9 cellular contexts compared by ENCODE assay signal in genomic region chr14:102220031-102220430, GRCh38.
DNase-seq lines count a peak whose midpoint lies in the region; ATAC-seq lines count a peak whose summit lies in the region.
"Had no signal": no experiment of that assay in that cellular context is flagged by ENCODE, and none has a peak within 500 bp of the region (broad histone marks: within the 10 kb centered on the region; RNA-seq: fewer than 3 reads in every experiment).

No MANE protein-coding gene starts in this region.

- ATAC-seq in activated CD4-positive, CD25-positive, alpha-beta regulatory T cell treated with anti-CD3 and anti-CD28 coated beads, Interleukin-2, amount 50 U/mL, for 24 hours = peak; percentile 87 to 90
- ATAC-seq in GM21447 (IDR thresholded peaks at IDR 0.05; ENCODE audit: unreplicated experiment) (peak; percentile 97), HG03175 (IDR thresholded peaks at IDR 0.05; ENCODE audit: unreplicated experiment) (peak; percentile 80), GM18519 (IDR thresholded peaks at IDR 0.05; ENCODE audit: low FRiP score, unreplicated experiment) (no peak)
- ATAC-seq in natural killer cell treated with Interleukin-12 subunit alpha and Interleukin-12 subunit beta and Interleukin-15 and Interleukin-18, amount 100 ng/mL, for 72 hours = no peak

- H3K9me3 Mint-ChIP-seq in natural killer cell treated with Interleukin-12 subunit alpha and Interleukin-12 subunit beta and Interleukin-15 and Interleukin-18, amount 100 ng/mL, for 72 hours = no peaks in the 10 kb centered on the region

- H3K4me3 Mint-ChIP-seq in natural killer cell treated with Interleukin-12 subunit alpha and Interleukin-12 subunit beta and Interleukin-15 and Interleukin-18, amount 100 ng/mL, for 72 hours = no peak overlapping the region

- no peak for DNase-seq in activated CD4-positive, CD25-positive, alpha-beta regulatory T cell (lab: John Stamatoyannopoulos, UW)
- DNase-seq in germinal center (ENCODE audit: low spot score) = peak; percentile 86
- DNase-seq in SIG-M5 (lab: John Stamatoyannopoulos, UW) = no peak
- no peak for DNase-seq in natural killer cell treated with Interleukin-12 subunit alpha and Interleukin-12 subunit beta and Interleukin-15 and Interleukin-18, amount 100 ng/mL, for 72 hours (ENCODE audit: low spot score)
- DNase-seq: 8988T had no signal

- no peaks in the 10 kb centered on the region for H3K36me3 Mint-ChIP-seq in natural killer cell treated with Interleukin-12 subunit alpha and Interleukin-12 subunit beta and Interleukin-15 and Interleukin-18, amount 100 ng/mL, for 72 hours

- peaks cover 0 to 7% of the 10 kb centered on the region in 2 donors for H3K4me1 Mint-ChIP-seq in natural killer cell treated with Interleukin-12 subunit alpha and Interleukin-12 subunit beta and Interleukin-15 and Interleukin-18, amount 100 ng/mL, for 72 hours (ENCODE audit: low read depth in 2 of 2)

- H3K27ac Mint-ChIP-seq in natural killer cell treated with Interleukin-12 subunit alpha and Interleukin-12 subunit beta and Interleukin-15 and Interleukin-18, amount 100 ng/mL, for 72 hours = no peak overlapping the region

- H3K27me3 Mint-ChIP-seq in natural killer cell treated with Interleukin-12 subunit alpha and Interleukin-12 subunit beta and Interleukin-15 and Interleukin-18, amount 100 ng/mL, for 72 hours = no peaks in the 10 kb centered on the region

Comparison
In these comparisons a context has a peak if more than half of its experiments do, and no peak if none do; other contexts are left out.
1. ATAC-seq: peak in activated CD4-positive, CD25-positive, alpha-beta regulatory T cell treated with anti-CD3 and anti-CD28 coated beads, Interleukin-2, amount 50 U/mL, for 24 hours (2 of 2), GM21447 (single experiment) and HG03175 (single experiment); none in natural killer cell treated with Interleukin-12 subunit alpha and Interleukin-12 subunit beta and Interleukin-15 and Interleukin-18, amount 100 ng/mL, for 72 hours (0 of 2) and GM18519 (single experiment).